2 cellular contexts compared by ENCODE assay signal in the genomic region with DNA sequence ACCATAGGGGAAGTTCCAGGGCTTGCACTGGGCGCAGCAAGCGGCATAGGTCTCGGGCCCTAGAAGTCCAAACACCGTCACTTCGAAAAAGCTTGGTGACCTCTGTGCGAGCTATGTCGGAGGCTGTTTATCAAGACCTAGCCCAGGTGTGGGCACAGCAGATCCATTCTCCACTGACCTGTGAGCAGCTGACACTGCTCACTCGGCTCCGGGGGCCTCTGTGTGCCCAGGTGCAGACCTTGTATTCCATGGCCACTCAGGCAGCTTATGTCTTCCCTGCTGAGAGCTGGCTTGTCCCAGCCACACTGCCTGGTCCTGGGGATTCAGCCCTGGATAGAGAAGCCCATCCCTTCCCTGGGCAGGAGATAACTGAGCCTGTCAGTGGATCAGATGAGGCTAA. TPM values are rescaled to one million over a fixed set of nuclear protein-coding genes. Genes with fewer than 3 reads are reported as not detected.
"Had no signal": no experiment of that assay in that cellular context is flagged by ENCODE, and none has a peak within 500 bp of the region (broad histone marks: within the 10 kb centered on the region; RNA-seq: fewer than 3 reads in every experiment).

No MANE protein-coding gene starts in this region.

RNA-seq across cellular contexts. Expression of a gene that starts 1.5 kb away (rescaled TPM):
- total RNA-seq: G401, GM12878 had no signal
- polyA plus RNA-seq: GM12878 had no signal
